ENCODE assay signal across 1 cellular context in the genomic region with DNA sequence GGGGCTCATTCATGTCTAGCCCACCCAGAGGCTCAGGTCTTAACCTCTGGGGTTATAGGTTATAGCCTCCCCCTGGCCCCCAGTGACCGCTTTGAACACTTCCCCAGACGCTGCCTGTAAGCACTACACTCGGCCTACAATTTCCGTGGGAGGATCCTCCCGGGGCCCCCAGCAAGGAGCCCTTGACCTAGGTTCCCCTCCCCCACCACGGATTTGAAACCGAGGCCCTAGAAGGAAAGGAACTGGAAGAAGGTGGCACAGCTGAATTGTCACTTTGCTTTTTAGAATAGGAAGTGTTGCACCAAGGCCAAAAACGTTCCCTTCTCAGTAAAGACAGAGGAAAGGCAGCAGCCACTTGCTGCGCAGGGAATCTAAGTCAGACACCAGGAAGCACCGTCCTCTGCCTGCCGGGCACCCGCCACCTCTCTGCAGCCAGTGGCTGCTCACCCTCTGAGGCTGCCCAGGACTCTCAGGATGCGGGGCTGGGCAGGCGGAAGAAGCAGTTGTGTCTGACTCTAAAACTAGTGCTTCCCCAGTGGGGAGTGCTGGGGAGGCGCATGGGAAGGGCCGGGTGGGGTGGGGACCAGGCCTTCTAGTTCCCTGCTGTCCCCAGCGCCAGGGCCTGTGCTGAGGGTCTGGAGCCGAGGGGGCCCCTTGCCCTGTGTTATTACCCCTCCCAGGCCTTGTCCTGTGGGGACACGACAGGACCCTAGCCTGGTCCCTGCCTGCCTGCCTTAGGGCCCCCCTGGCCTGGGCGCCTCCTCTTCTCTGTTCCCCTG.
TF ChIP-seq lines count a peak whose summit lies in the region.

No MANE protein-coding gene starts in this region.

TF ChIP-seq in IMR-90, 13 proteins besides CTCF, POLR2A, EP300 and RAD21:
- TF ChIP-seq MXI1 (IDR thresholded peaks at IDR 0.05; ENCODE audit: borderline replicate concordance, low read depth, low read length), result no peak
- no peak for TF ChIP-seq CEBPB (IDR thresholded peaks at IDR 0.05; ENCODE audit: low read depth, low read length)
- TF ChIP-seq RFX5 (IDR thresholded peaks at IDR 0.05; ENCODE audit: low read depth, low read length), result no peak
